In genomic region chr9:112265391-112265790, GRCh38 we compare ENCODE assay signal across 39 cellular contexts.
"Had no signal": no experiment of that assay in that cellular context is flagged by ENCODE, and none has a peak within 500 bp of the region (broad histone marks: within the 10 kb centered on the region; RNA-seq: fewer than 3 reads in every experiment).

No MANE protein-coding gene starts in this region.

- H3K4me1 Mint-ChIP-seq: activated naive CD4-positive, alpha-beta T cell treated with anti-CD3 and anti-CD28 coated beads, Interleukin-2, amount 10 ng/mL, durations not matched to agents 7 days and 5 days had no signal

- H3K27me3 ChIP-seq: ascending aorta, cardiac muscle cell had no signal

- H3K27ac Mint-ChIP-seq: activated B cell treated with CpG ODN at 0.5 μM for 24 hours; activated CD4-positive, alpha-beta memory T cell treated with anti-CD3 and anti-CD28 coated beads for 36 hours; activated CD4-positive, alpha-beta T cell treated with anti-CD3 and anti-CD28 coated beads, Interleukin-2, amount 10 ng/mL, durations not matched to agents 24 days and 14 days; activated CD8-positive, alpha-beta T cell treated with anti-CD3 and anti-CD28 coated beads for 36 hours; activated naive CD4-positive, alpha-beta T cell treated with anti-CD3 and anti-CD28 coated beads, Interleukin-2, amount 10 ng/mL, durations not matched to agents 7 days and 5 days; activated naive CD4-positive, alpha-beta T cell treated with anti-CD3 and anti-CD28 coated beads, Interleukin-2, amount 50 U/mL, for 24 hours; activated naive CD8-positive, alpha-beta T cell; activated naive CD8-positive, alpha-beta T cell treated with anti-CD3 and anti-CD28 coated beads, Interleukin-2, amount 10 ng/mL, durations not matched to agents 7 days and 5 days; activated naive CD8-positive, alpha-beta T cell treated with anti-CD3 and anti-CD28 coated beads, Interleukin-2, amount 50 U/mL, for 24 hours; activated T-cell treated with anti-CD3 and anti-CD28 coated beads, Interleukin-2, amount 50 U/mL, for 72 hours; activated T-helper 1 cell treated with anti-CD3 and anti-CD28 coated beads, Interleukin-12 subunit alpha, Interleukin-12 subunit beta, Interleukin-2, Interleukin-4 antibody, amounts not matched to agents 30 ng/mL and 10 ng/mL and 1 ng/mL, durations not matched to agents 14 hours and 24 hours and 36 hours; activated T-helper 17 cell treated with anti-CD3 and anti-CD28 coated beads, Interleukin-2, amount 50 U/mL, for 72 hours; brain; T-helper 1 cell treated with Interleukin-12 subunit alpha and Interleukin-12 subunit beta and Interleukin-4 antibody, amounts not matched to agents 30 μg/mL and 1 μg/mL, for 36 hours; T-helper 2 cell treated with Interferon-gamma antibody and Interleukin-4, amounts not matched to agents 5 μg/mL and 100 μg/mL, for 36 hours had no signal

- H3K27ac ChIP-seq: ascending aorta, cardiac muscle cell, VCaP had no signal

- FAIRE-seq: bronchial epithelial cell, TTC549 had no signal

- H3K9me3 Mint-ChIP-seq: activated B cell treated with CpG ODN at 0.5 μM for 24 hours; activated CD4-positive, alpha-beta memory T cell treated with anti-CD3 and anti-CD28 coated beads for 36 hours; activated CD4-positive, alpha-beta T cell treated with anti-CD3 and anti-CD28 coated beads, Interleukin-2, amount 10 ng/mL, durations not matched to agents 24 days and 14 days; activated CD8-positive, alpha-beta T cell treated with anti-CD3 and anti-CD28 coated beads for 36 hours; activated naive CD4-positive, alpha-beta T cell treated with anti-CD3 and anti-CD28 coated beads, Interleukin-2, amount 10 ng/mL, durations not matched to agents 7 days and 5 days; activated naive CD4-positive, alpha-beta T cell treated with anti-CD3 and anti-CD28 coated beads, Interleukin-2, amount 50 U/mL, for 24 hours; activated naive CD8-positive, alpha-beta T cell treated with anti-CD3 and anti-CD28 coated beads, Interleukin-2, amount 10 ng/mL, durations not matched to agents 7 days and 5 days; activated naive CD8-positive, alpha-beta T cell treated with anti-CD3 and anti-CD28 coated beads, Interleukin-2, amount 50 U/mL, for 24 hours; activated T-cell treated with anti-CD3 and anti-CD28 coated beads, Interleukin-2, amount 50 U/mL, for 4 hours; activated T-cell treated with anti-CD3 and anti-CD28 coated beads, Interleukin-2, amount 50 U/mL, for 72 hours; activated T-helper 1 cell treated with anti-CD3 and anti-CD28 coated beads, Interleukin-12 subunit alpha, Interleukin-12 subunit beta, Interleukin-2, Interleukin-4 antibody, amounts not matched to agents 30 ng/mL and 10 ng/mL and 1 ng/mL, durations not matched to agents 14 hours and 24 hours and 36 hours; activated T-helper 17 cell treated with anti-CD3 and anti-CD28 coated beads, Interleukin-2, amount 50 U/mL, for 72 hours; brain; central memory CD8-positive, alpha-beta T cell; T-helper 1 cell treated with Interleukin-12 subunit alpha and Interleukin-12 subunit beta and Interleukin-4 antibody, amounts not matched to agents 30 μg/mL and 1 μg/mL, for 36 hours; T-helper 2 cell treated with Interferon-gamma antibody and Interleukin-4, amounts not matched to agents 5 μg/mL and 100 μg/mL, for 36 hours had no signal

- H3K27me3 Mint-ChIP-seq: activated B cell treated with CpG ODN at 0.5 μM for 24 hours; activated CD4-positive, alpha-beta memory T cell treated with anti-CD3 and anti-CD28 coated beads for 36 hours; activated CD4-positive, alpha-beta T cell treated with anti-CD3 and anti-CD28 coated beads, Interleukin-2, amount 10 ng/mL, durations not matched to agents 24 days and 14 days; activated CD8-positive, alpha-beta T cell treated with anti-CD3 and anti-CD28 coated beads for 36 hours; activated naive CD4-positive, alpha-beta T cell treated with anti-CD3 and anti-CD28 coated beads, Interleukin-2, amount 10 ng/mL, durations not matched to agents 7 days and 5 days; activated naive CD4-positive, alpha-beta T cell treated with anti-CD3 and anti-CD28 coated beads, Interleukin-2, amount 50 U/mL, for 24 hours; activated naive CD8-positive, alpha-beta T cell; activated naive CD8-positive, alpha-beta T cell treated with anti-CD3 and anti-CD28 coated beads, Interleukin-2, amount 10 ng/mL, durations not matched to agents 7 days and 5 days; activated naive CD8-positive, alpha-beta T cell treated with anti-CD3 and anti-CD28 coated beads, Interleukin-2, amount 50 U/mL, for 24 hours; activated T-helper 17 cell treated with anti-CD3 and anti-CD28 coated beads, Interleukin-2, amount 50 U/mL, for 72 hours; brain; central memory CD8-positive, alpha-beta T cell had no signal

- ATAC-seq: activated CD8-positive, alpha-beta T cell treated with anti-CD3 and anti-CD28 coated beads for 36 hours; activated naive CD8-positive, alpha-beta T cell treated with anti-CD3 and anti-CD28 coated beads, Interleukin-2, amount 50 U/mL, for 24 hours; activated T-cell treated with anti-CD3 and anti-CD28 coated beads, Interleukin-2, amount 50 U/mL, for 4 hours; activated T-cell treated with anti-CD3 and anti-CD28 coated beads, Interleukin-2, amount 50 U/mL, for 72 hours; activated T-helper 17 cell treated with anti-CD3 and anti-CD28 coated beads, Interleukin-2, amount 50 U/mL, for 72 hours had no signal

- DNase-seq: activated B cell treated with CpG ODN at 0.5 μM for 24 hours; activated CD4-positive, alpha-beta memory T cell treated with anti-CD3 and anti-CD28 coated beads for 36 hours; activated CD4-positive, alpha-beta T cell treated with anti-CD3 and anti-CD28 coated beads for 4 hours; activated CD4-positive, alpha-beta T cell treated with anti-CD3 and anti-CD28 coated beads, Interleukin-2, amount 10 ng/mL, durations not matched to agents 24 days and 14 days; activated CD4-positive, alpha-beta T cell treated with anti-CD3 and anti-CD28 coated beads, Interleukin-2, amount 50 U/mL, for 1 hour; activated CD4-positive, alpha-beta T cell treated with anti-CD3 and anti-CD28 coated beads, Interleukin-2, amount 50 U/mL, for 4 hours; activated CD4-positive, CD25-positive, alpha-beta regulatory T cell treated with anti-CD3 and anti-CD28 coated beads, Interleukin-2, amount 50 U/mL, for 72 hours; activated CD8-positive, alpha-beta memory T cell treated with anti-CD3 and anti-CD28 coated beads, Interleukin-2, amount 50 U/mL, for 4 hours; activated CD8-positive, alpha-beta T cell treated with anti-CD3 and anti-CD28 coated beads for 36 hours; activated effector memory CD4-positive, alpha-beta T cell treated with Interleukin-2 at 50 U/mL for 16 hours; activated gamma-delta T cell; activated naive CD4-positive, alpha-beta T cell treated with anti-CD3 and anti-CD28 coated beads, Interleukin-2, amount 10 ng/mL, durations not matched to agents 7 days and 5 days; activated naive CD4-positive, alpha-beta T cell treated with Interleukin-2 at 50 U/mL for 16 hours; activated naive CD8-positive, alpha-beta T cell treated with anti-CD3 and anti-CD28 coated beads, Interleukin-2, amount 10 ng/mL, durations not matched to agents 7 days and 5 days; activated naive CD8-positive, alpha-beta T cell treated with anti-CD3 and anti-CD28 coated beads, Interleukin-2, amount 50 U/mL, for 24 hours; activated T-cell treated with anti-CD3 and anti-CD28 coated beads for 4 hours; activated T-cell treated with anti-CD3 and anti-CD28 coated beads, Interleukin-2, amount 50 U/mL, for 1 hour; activated T-cell treated with anti-CD3 and anti-CD28 coated beads, Interleukin-2, amount 50 U/mL, for 4 hours; activated T-cell treated with anti-CD3 and anti-CD28 coated beads, Interleukin-2, amount 50 U/mL, for 72 hours; amygdala; anterior cingulate cortex; caudate nucleus; cerebellar nuclear complex; T-helper 1 cell; T-helper 2 cell; T-helper 9 cell had no signal

- H3K4me3 Mint-ChIP-seq: activated B cell treated with CpG ODN at 0.5 μM for 24 hours; activated CD4-positive, alpha-beta memory T cell treated with anti-CD3 and anti-CD28 coated beads for 36 hours; activated CD4-positive, alpha-beta T cell treated with anti-CD3 and anti-CD28 coated beads, Interleukin-2, amount 10 ng/mL, durations not matched to agents 24 days and 14 days; activated CD8-positive, alpha-beta T cell treated with anti-CD3 and anti-CD28 coated beads for 36 hours; activated naive CD4-positive, alpha-beta T cell treated with anti-CD3 and anti-CD28 coated beads, Interleukin-2, amount 10 ng/mL, durations not matched to agents 7 days and 5 days; activated naive CD4-positive, alpha-beta T cell treated with anti-CD3 and anti-CD28 coated beads, Interleukin-2, amount 50 U/mL, for 24 hours; activated naive CD8-positive, alpha-beta T cell; activated naive CD8-positive, alpha-beta T cell treated with anti-CD3 and anti-CD28 coated beads, Interleukin-2, amount 10 ng/mL, durations not matched to agents 7 days and 5 days; activated naive CD8-positive, alpha-beta T cell treated with anti-CD3 and anti-CD28 coated beads, Interleukin-2, amount 50 U/mL, for 24 hours; activated T-cell treated with anti-CD3 and anti-CD28 coated beads, Interleukin-2, amount 50 U/mL, for 4 hours; activated T-cell treated with anti-CD3 and anti-CD28 coated beads, Interleukin-2, amount 50 U/mL, for 72 hours; activated T-helper 1 cell treated with anti-CD3 and anti-CD28 coated beads, Interleukin-12 subunit alpha, Interleukin-12 subunit beta, Interleukin-2, Interleukin-4 antibody, amounts not matched to agents 30 ng/mL and 10 ng/mL and 1 ng/mL, durations not matched to agents 14 hours and 24 hours and 36 hours; activated T-helper 17 cell treated with anti-CD3 and anti-CD28 coated beads, Interleukin-2, amount 50 U/mL, for 72 hours; brain; central memory CD8-positive, alpha-beta T cell; T-helper 1 cell treated with Interleukin-12 subunit alpha and Interleukin-12 subunit beta and Interleukin-4 antibody, amounts not matched to agents 30 μg/mL and 1 μg/mL, for 36 hours; T-helper 2 cell treated with Interferon-gamma antibody and Interleukin-4, amounts not matched to agents 5 μg/mL and 100 μg/mL, for 36 hours had no signal

- H3K4me1 ChIP-seq: ascending aorta had no signal
